Comparison of ENCODE assay signal across 1 cellular context in the genomic region with DNA sequence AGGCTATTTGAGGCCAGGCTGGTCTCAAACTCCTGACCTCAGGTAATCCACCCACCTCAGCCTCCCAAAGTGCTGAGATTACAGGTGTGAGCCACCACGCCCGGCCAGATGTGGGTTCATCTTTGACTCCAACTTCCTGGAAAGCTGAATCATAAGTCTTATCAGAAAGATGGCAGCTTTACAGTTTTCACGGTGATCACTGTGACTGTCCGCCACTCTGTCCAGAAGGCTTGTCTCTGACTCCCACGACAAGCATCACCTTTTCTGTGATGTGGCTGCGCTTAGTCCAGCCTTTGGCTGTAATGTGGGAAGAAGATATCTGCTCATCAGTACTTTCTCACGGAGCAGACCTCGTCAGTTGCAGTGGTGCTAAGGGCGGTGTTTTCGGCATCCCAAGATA.
A peak's percentile ranks its signal among the peaks of the same experiment; 100 is the strongest.
TF ChIP-seq lines count a peak whose summit lies in the region.

No MANE protein-coding gene starts in this region.

TF ChIP-seq in K562, 482 proteins besides CTCF, POLR2A, EP300 and RAD21 (continued from another document and continues in another):
- TF ChIP-seq, protein P1, sequence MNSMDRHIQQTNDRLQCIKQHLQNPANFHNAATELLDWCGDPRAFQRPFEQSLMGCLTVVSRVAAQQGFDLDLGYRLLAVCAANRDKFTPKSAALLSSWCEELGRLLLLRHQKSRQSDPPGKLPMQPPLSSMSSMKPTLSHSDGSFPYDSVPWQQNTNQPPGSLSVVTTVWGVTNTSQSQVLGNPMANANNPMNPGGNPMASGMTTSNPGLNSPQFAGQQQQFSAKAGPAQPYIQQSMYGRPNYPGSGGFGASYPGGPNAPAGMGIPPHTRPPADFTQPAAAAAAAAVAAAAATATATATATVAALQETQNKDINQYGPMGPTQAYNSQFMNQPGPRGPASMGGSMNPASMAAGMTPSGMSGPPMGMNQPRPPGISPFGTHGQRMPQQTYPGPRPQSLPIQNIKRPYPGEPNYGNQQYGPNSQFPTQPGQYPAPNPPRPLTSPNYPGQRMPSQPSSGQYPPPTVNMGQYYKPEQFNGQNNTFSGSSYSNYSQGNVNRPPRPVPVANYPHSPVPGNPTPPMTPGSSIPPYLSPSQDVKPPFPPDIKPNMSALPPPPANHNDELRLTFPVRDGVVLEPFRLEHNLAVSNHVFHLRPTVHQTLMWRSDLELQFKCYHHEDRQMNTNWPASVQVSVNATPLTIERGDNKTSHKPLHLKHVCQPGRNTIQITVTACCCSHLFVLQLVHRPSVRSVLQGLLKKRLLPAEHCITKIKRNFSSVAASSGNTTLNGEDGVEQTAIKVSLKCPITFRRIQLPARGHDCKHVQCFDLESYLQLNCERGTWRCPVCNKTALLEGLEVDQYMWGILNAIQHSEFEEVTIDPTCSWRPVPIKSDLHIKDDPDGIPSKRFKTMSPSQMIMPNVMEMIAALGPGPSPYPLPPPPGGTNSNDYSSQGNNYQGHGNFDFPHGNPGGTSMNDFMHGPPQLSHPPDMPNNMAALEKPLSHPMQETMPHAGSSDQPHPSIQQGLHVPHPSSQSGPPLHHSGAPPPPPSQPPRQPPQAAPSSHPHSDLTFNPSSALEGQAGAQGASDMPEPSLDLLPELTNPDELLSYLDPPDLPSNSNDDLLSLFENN (IDR thresholded peaks at IDR 0.05; ENCODE audit: low read depth in 2 of 2, low read length in 2 of 2): no peak
- TF ChIP-seq ZSCAN32 (CRISPR knock-in tag; IDR thresholded peaks at IDR 0.05): no peak
- TF ChIP-seq, protein P2, sequence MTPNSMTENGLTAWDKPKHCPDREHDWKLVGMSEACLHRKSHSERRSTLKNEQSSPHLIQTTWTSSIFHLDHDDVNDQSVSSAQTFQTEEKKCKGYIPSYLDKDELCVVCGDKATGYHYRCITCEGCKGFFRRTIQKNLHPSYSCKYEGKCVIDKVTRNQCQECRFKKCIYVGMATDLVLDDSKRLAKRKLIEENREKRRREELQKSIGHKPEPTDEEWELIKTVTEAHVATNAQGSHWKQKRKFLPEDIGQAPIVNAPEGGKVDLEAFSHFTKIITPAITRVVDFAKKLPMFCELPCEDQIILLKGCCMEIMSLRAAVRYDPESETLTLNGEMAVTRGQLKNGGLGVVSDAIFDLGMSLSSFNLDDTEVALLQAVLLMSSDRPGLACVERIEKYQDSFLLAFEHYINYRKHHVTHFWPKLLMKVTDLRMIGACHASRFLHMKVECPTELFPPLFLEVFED (CRISPR knock-in tag; conservative IDR thresholded peaks at IDR 0.05): no peak
- TF ChIP-seq XRCC4 (IDR thresholded peaks at IDR 0.05; ENCODE audit: extremely low read depth, insufficient read depth, insufficient read length): no peak
- TF ChIP-seq, protein P3, sequence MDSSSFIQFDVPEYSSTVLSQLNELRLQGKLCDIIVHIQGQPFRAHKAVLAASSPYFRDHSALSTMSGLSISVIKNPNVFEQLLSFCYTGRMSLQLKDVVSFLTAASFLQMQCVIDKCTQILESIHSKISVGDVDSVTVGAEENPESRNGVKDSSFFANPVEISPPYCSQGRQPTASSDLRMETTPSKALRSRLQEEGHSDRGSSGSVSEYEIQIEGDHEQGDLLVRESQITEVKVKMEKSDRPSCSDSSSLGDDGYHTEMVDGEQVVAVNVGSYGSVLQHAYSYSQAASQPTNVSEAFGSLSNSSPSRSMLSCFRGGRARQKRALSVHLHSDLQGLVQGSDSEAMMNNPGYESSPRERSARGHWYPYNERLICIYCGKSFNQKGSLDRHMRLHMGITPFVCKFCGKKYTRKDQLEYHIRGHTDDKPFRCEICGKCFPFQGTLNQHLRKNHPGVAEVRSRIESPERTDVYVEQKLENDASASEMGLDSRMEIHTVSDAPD (CRISPR knock-in tag; IDR thresholded peaks at IDR 0.05): no peak
- TF ChIP-seq PHF20 (IDR thresholded peaks at IDR 0.05; ENCODE audit: partially characterized antibody): no peak
- peak; percentile 44; the same call in 1 of the 2 replicates for TF ChIP-seq KLF16 (IDR thresholded peaks at IDR 0.05)
- no peak for TF ChIP-seq EP400 (IDR thresholded peaks at IDR 0.05)
- no peak for TF ChIP-seq MTA1 (IDR thresholded peaks at IDR 0.05; ENCODE audit: borderline replicate concordance)
- no peak for TF ChIP-seq ZNF324 (CRISPR knock-in tag; IDR thresholded peaks at IDR 0.05)
- TF ChIP-seq CTBP1 (IDR thresholded peaks at IDR 0.05; ENCODE audit: borderline replicate concordance): peak; percentile 82
- no peak for TF ChIP-seq RBM25 (IDR thresholded peaks at IDR 0.05; ENCODE audit: low read depth, low read length, severe bottlenecking)
- no peak for TF ChIP-seq MAFF (IDR thresholded peaks at IDR 0.05; ENCODE audit: low read length)
- TF ChIP-seq L3MBTL2 (IDR thresholded peaks at IDR 0.05): no peak
- TF ChIP-seq IRF2 (CRISPR knock-in tag; IDR thresholded peaks at IDR 0.05): no peak
- TF ChIP-seq TAL1 (IDR thresholded peaks at IDR 0.05): peak; percentile 71
- TF ChIP-seq, protein P4, sequence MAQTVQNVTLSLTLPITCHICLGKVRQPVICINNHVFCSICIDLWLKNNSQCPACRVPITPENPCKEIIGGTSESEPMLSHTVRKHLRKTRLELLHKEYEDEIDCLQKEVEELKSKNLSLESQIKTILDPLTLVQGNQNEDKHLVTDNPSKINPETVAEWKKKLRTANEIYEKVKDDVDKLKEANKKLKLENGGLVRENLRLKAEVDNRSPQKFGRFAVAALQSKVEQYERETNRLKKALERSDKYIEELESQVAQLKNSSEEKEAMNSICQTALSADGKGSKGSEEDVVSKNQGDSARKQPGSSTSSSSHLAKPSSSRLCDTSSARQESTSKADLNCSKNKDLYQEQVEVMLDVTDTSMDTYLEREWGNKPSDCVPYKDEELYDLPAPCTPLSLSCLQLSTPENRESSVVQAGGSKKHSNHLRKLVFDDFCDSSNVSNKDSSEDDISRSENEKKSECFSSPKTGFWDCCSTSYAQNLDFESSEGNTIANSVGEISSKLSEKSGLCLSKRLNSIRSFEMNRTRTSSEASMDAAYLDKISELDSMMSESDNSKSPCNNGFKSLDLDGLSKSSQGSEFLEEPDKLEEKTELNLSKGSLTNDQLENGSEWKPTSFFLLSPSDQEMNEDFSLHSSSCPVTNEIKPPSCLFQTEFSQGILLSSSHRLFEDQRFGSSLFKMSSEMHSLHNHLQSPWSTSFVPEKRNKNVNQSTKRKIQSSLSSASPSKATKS (CRISPR knock-in tag; IDR thresholded peaks at IDR 0.05): no peak
- TF ChIP-seq, protein P5, sequence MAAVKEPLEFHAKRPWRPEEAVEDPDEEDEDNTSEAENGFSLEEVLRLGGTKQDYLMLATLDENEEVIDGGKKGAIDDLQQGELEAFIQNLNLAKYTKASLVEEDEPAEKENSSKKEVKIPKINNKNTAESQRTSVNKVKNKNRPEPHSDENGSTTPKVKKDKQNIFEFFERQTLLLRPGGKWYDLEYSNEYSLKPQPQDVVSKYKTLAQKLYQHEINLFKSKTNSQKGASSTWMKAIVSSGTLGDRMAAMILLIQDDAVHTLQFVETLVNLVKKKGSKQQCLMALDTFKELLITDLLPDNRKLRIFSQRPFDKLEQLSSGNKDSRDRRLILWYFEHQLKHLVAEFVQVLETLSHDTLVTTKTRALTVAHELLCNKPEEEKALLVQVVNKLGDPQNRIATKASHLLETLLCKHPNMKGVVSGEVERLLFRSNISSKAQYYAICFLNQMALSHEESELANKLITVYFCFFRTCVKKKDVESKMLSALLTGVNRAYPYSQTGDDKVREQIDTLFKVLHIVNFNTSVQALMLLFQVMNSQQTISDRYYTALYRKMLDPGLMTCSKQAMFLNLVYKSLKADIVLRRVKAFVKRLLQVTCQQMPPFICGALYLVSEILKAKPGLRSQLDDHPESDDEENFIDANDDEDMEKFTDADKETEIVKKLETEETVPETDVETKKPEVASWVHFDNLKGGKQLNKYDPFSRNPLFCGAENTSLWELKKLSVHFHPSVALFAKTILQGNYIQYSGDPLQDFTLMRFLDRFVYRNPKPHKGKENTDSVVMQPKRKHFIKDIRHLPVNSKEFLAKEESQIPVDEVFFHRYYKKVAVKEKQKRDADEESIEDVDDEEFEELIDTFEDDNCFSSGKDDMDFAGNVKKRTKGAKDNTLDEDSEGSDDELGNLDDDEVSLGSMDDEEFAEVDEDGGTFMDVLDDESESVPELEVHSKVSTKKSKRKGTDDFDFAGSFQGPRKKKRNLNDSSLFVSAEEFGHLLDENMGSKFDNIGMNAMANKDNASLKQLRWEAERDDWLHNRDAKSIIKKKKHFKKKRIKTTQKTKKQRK (IDR thresholded peaks at IDR 0.05; ENCODE audit: borderline replicate concordance, low read depth, low read length): no peak
- no peak for TF ChIP-seq ZNF444 (CRISPR knock-in tag; IDR thresholded peaks at IDR 0.05)
- TF ChIP-seq NCOA1 (IDR thresholded peaks at IDR 0.05; ENCODE audit: low read depth): no peak; the same call in 1 of the 2 replicates
- no peak for TF ChIP-seq FOXK2 (conservative IDR thresholded peaks at IDR 0.05 in 1 of 2, IDR thresholded peaks at IDR 0.05 in 1 of 2; ENCODE audit: low read depth in 2 of 2)
- TF ChIP-seq ZNF41 (CRISPR knock-in tag; conservative IDR thresholded peaks at IDR 0.05): no peak
- TF ChIP-seq ZNF224 (CRISPR knock-in tag; IDR thresholded peaks at IDR 0.05): no peak
- no peak for TF ChIP-seq ZNF586 (CRISPR knock-in tag; conservative IDR thresholded peaks at IDR 0.05)
- TF ChIP-seq, protein P6, sequence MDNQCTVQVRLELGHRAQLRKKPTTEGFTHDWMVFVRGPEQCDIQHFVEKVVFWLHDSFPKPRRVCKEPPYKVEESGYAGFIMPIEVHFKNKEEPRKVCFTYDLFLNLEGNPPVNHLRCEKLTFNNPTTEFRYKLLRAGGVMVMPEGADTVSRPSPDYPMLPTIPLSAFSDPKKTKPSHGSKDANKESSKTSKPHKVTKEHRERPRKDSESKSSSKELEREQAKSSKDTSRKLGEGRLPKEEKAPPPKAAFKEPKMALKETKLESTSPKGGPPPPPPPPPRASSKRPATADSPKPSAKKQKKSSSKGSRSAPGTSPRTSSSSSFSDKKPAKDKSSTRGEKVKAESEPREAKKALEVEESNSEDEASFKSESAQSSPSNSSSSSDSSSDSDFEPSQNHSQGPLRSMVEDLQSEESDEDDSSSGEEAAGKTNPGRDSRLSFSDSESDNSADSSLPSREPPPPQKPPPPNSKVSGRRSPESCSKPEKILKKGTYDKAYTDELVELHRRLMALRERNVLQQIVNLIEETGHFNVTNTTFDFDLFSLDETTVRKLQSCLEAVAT (IDR thresholded peaks at IDR 0.05): no peak
- peak; percentile 64; the same call in 1 of the 2 replicates for TF ChIP-seq TEAD4 (IDR thresholded peaks at IDR 0.05; ENCODE audit: low read length)
- TF ChIP-seq TEAD4 (CRISPR knock-in tag; IDR thresholded peaks at IDR 0.05; ENCODE audit: borderline replicate concordance): no peak
- peak; percentile 15; the same call in 1 of the 2 replicates for TF ChIP-seq NFE2 (IDR thresholded peaks at IDR 0.05; ENCODE audit: low read depth)
- no peak for TF ChIP-seq THRAP3 (IDR thresholded peaks at IDR 0.05; ENCODE audit: borderline replicate concordance)
- TF ChIP-seq PYGO2 (tag; IDR thresholded peaks at IDR 0.05): no peak
- no peak for TF ChIP-seq ZNF696 (CRISPR knock-in tag; conservative IDR thresholded peaks at IDR 0.05)
- TF ChIP-seq KLF1 (tag; IDR thresholded peaks at IDR 0.05): no peak
- no peak for TF ChIP-seq ZNF165 (CRISPR knock-in tag; IDR thresholded peaks at IDR 0.05; ENCODE audit: borderline replicate concordance)
- TF ChIP-seq NFIC (IDR thresholded peaks at IDR 0.05): peak; percentile 55; the same call in 1 of the 2 replicates
- TF ChIP-seq ZC3H8 (IDR thresholded peaks at IDR 0.05): no peak
- TF ChIP-seq BACH1 (tag; IDR thresholded peaks at IDR 0.05): no peak
- TF ChIP-seq ARID1B (IDR thresholded peaks at IDR 0.05): peak; percentile 82
- TF ChIP-seq XRCC5 (IDR thresholded peaks at IDR 0.05; ENCODE audit: low read depth, low read length): no peak
- TF ChIP-seq SIN3B (IDR thresholded peaks at IDR 0.05; ENCODE audit: low read depth): no peak
- TF ChIP-seq ESRRB (CRISPR knock-in tag; IDR thresholded peaks at IDR 0.05; ENCODE audit: borderline replicate concordance): no peak
- TF ChIP-seq ZFX (CRISPR knock-in tag; IDR thresholded peaks at IDR 0.05): no peak
- TF ChIP-seq SOX6 (IDR thresholded peaks at IDR 0.05): 0 out of 2 replicates have a peak, but pooled peaks have one; percentile 32
- TF ChIP-seq HNRNPK (IDR thresholded peaks at IDR 0.05; ENCODE audit: low read depth, low read length, poor library complexity, severe bottlenecking): no peak
- TF ChIP-seq RBM17 (IDR thresholded peaks at IDR 0.05; ENCODE audit: borderline replicate concordance, low read depth, low read length): no peak
- TF ChIP-seq ZNF699 (CRISPR knock-in tag; IDR thresholded peaks at IDR 0.05; ENCODE audit: insufficient replicate concordance): no peak
- TF ChIP-seq, protein P7, sequence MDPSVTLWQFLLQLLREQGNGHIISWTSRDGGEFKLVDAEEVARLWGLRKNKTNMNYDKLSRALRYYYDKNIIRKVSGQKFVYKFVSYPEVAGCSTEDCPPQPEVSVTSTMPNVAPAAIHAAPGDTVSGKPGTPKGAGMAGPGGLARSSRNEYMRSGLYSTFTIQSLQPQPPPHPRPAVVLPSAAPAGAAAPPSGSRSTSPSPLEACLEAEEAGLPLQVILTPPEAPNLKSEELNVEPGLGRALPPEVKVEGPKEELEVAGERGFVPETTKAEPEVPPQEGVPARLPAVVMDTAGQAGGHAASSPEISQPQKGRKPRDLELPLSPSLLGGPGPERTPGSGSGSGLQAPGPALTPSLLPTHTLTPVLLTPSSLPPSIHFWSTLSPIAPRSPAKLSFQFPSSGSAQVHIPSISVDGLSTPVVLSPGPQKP (CRISPR knock-in tag; IDR thresholded peaks at IDR 0.05): no peak
- no peak for TF ChIP-seq FOXJ3 (CRISPR knock-in tag; IDR thresholded peaks at IDR 0.05)
- no peak for TF ChIP-seq ZNF77 (CRISPR knock-in tag; IDR thresholded peaks at IDR 0.05)
- peak; percentile 82 to 88 for TF ChIP-seq TRIM24 (IDR thresholded peaks at IDR 0.05)
- peak; percentile 93 for TF ChIP-seq CBFA2T3 (IDR thresholded peaks at IDR 0.05)
- TF ChIP-seq CEBPG (CRISPR knock-in tag; IDR thresholded peaks at IDR 0.05): no peak
- TF ChIP-seq CEBPG (tag; conservative IDR thresholded peaks at IDR 0.05 in 1 of 2, IDR thresholded peaks at IDR 0.05 in 1 of 2): no peak
- no peak for TF ChIP-seq ZNF589 (CRISPR knock-in tag; IDR thresholded peaks at IDR 0.05; ENCODE audit: low read depth)
- TF ChIP-seq FOXA1 (IDR thresholded peaks at IDR 0.05; ENCODE audit: borderline replicate concordance): no peak
- no peak for TF ChIP-seq ZNF140 (CRISPR knock-in tag; IDR thresholded peaks at IDR 0.05)
- no peak for TF ChIP-seq ZNF12 (CRISPR knock-in tag; IDR thresholded peaks at IDR 0.05)
- TF ChIP-seq CBX2 (IDR thresholded peaks at IDR 0.05; ENCODE audit: insufficient read depth, low read length, poor library complexity, severe bottlenecking): no peak
- TF ChIP-seq ZNF133 (CRISPR knock-in tag; IDR thresholded peaks at IDR 0.05): no peak
- TF ChIP-seq GABPB1 (CRISPR knock-in tag; IDR thresholded peaks at IDR 0.05): no peak
- TF ChIP-seq, protein P8, sequence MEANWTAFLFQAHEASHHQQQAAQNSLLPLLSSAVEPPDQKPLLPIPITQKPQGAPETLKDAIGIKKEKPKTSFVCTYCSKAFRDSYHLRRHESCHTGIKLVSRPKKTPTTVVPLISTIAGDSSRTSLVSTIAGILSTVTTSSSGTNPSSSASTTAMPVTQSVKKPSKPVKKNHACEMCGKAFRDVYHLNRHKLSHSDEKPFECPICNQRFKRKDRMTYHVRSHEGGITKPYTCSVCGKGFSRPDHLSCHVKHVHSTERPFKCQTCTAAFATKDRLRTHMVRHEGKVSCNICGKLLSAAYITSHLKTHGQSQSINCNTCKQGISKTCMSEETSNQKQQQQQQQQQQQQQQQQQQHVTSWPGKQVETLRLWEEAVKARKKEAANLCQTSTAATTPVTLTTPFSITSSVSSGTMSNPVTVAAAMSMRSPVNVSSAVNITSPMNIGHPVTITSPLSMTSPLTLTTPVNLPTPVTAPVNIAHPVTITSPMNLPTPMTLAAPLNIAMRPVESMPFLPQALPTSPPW (CRISPR knock-in tag; IDR thresholded peaks at IDR 0.05): 0 out of 2 replicates have a peak, but pooled peaks have one; percentile 12
- no peak for TF ChIP-seq PHF8 (IDR thresholded peaks at IDR 0.05; ENCODE audit: borderline replicate concordance, low read length)
